In genomic region chr7:21967500-21968099, GRCh38 we compare ENCODE assay signal across 10 cellular contexts. TPM values are rescaled to one million over a fixed set of nuclear protein-coding genes. Genes with fewer than 3 reads are reported as not detected.
A peak's percentile ranks its signal among the peaks of the same experiment; 100 is the strongest.
DNase-seq lines count a peak whose midpoint lies in the region; ATAC-seq lines count a peak whose summit lies in the region.
"Had no signal": no experiment of that assay in that cellular context is flagged by ENCODE, and none has a peak within 500 bp of the region (broad histone marks: within the 10 kb centered on the region; RNA-seq: fewer than 3 reads in every experiment).

No MANE protein-coding gene starts in this region.

- H3K27ac Mint-ChIP-seq in activated naive CD4-positive, alpha-beta T cell treated with anti-CD3 and anti-CD28 coated beads for 36 hours = no peak overlapping the region
- H3K27ac Mint-ChIP-seq in activated naive CD8-positive, alpha-beta T cell treated with anti-CD3 and anti-CD28 coated beads, Interleukin-2, amount 50 U/mL, for 24 hours = no peak overlapping the region
- peak overlapping the region; percentile 0 for H3K27ac Mint-ChIP-seq in stimulated activated naive CD8-positive, alpha-beta T cell treated with anti-CD3 and anti-CD28 coated beads, Interleukin-15, Interleukin-2, amounts not matched to agents 100 ng/mL and 50 ng/mL, for 24 hours

- CTCF ChIA-PET in activated naive CD4-positive, alpha-beta T cell treated with anti-CD3 and anti-CD28 coated beads for 36 hours (lab: Charles Lee) = interaction anchor here (0.6 kb wide), 1 partner anchor 9 kb away, joined by 3 read pairs; no protein-coding TSS in a partner anchor

- peaks cover 9% of the 10 kb centered on the region for H3K4me1 Mint-ChIP-seq in activated naive CD4-positive, alpha-beta T cell treated with anti-CD3 and anti-CD28 coated beads for 36 hours (ENCODE audit: low read depth)
- peaks cover 14% of the 10 kb centered on the region for H3K4me1 Mint-ChIP-seq in activated naive CD8-positive, alpha-beta T cell treated with anti-CD3 and anti-CD28 coated beads, Interleukin-2, amount 50 U/mL, for 24 hours
- peaks cover 20% of the 10 kb centered on the region for H3K4me1 Mint-ChIP-seq in stimulated activated naive CD8-positive, alpha-beta T cell treated with anti-CD3 and anti-CD28 coated beads, Interleukin-15, Interleukin-2, amounts not matched to agents 100 ng/mL and 50 ng/mL, for 24 hours (ENCODE audit: low read depth)

- peak; percentile 46 for DNase-seq in activated naive CD4-positive, alpha-beta T cell treated with anti-CD3 and anti-CD28 coated beads for 36 hours
- no peak for DNase-seq in activated naive CD4-positive, alpha-beta T cell treated with anti-CD3 and anti-CD28 coated beads, Interleukin-2, amount 50 U/mL, for 16 hours
- DNase-seq in NCI-H69 (lab: John Stamatoyannopoulos, UW) = peak; percentile 26
- peak; percentile 16 for DNase-seq in activated naive CD8-positive, alpha-beta T cell treated with anti-CD3 and anti-CD28 coated beads, Interleukin-2, amount 50 U/mL, for 24 hours
- DNase-seq: NCI-H1048 had no signal

- no peak for ATAC-seq in activated naive CD8-positive, alpha-beta T cell treated with anti-CD3 and anti-CD28 coated beads, Interleukin-2, amount 50 U/mL, for 24 hours
- no peak for ATAC-seq in GM18517 (IDR thresholded peaks at IDR 0.05; ENCODE audit: unreplicated experiment)
- no peak for ATAC-seq in HG03196 (IDR thresholded peaks at IDR 0.05; ENCODE audit: unreplicated experiment)
- ATAC-seq in GM21825 (IDR thresholded peaks at IDR 0.05; ENCODE audit: unreplicated experiment) = no peak
- ATAC-seq: left lobe of liver had no signal

- peaks cover 2% of the 10 kb centered on the region for H3K27me3 Mint-ChIP-seq in activated naive CD4-positive, alpha-beta T cell treated with anti-CD3 and anti-CD28 coated beads for 36 hours (ENCODE audit: low read depth)
- peaks cover 6% of the 10 kb centered on the region for H3K27me3 Mint-ChIP-seq in activated naive CD8-positive, alpha-beta T cell treated with anti-CD3 and anti-CD28 coated beads, Interleukin-2, amount 50 U/mL, for 24 hours
- H3K27me3 Mint-ChIP-seq in stimulated activated naive CD8-positive, alpha-beta T cell treated with anti-CD3 and anti-CD28 coated beads, Interleukin-15, Interleukin-2, amounts not matched to agents 100 ng/mL and 50 ng/mL, for 24 hours = no peaks in the 10 kb centered on the region

- no peaks in the 10 kb centered on the region for H3K36me3 Mint-ChIP-seq in activated naive CD4-positive, alpha-beta T cell treated with anti-CD3 and anti-CD28 coated beads for 36 hours (ENCODE audit: low read depth)
- no peaks in the 10 kb centered on the region for H3K36me3 Mint-ChIP-seq in activated naive CD8-positive, alpha-beta T cell treated with anti-CD3 and anti-CD28 coated beads, Interleukin-2, amount 50 U/mL, for 24 hours (ENCODE audit: low read depth)
- no peaks in the 10 kb centered on the region for H3K36me3 Mint-ChIP-seq in stimulated activated naive CD8-positive, alpha-beta T cell treated with anti-CD3 and anti-CD28 coated beads, Interleukin-15, Interleukin-2, amounts not matched to agents 100 ng/mL and 50 ng/mL, for 24 hours (ENCODE audit: low read depth)

- H3K4me3 Mint-ChIP-seq in activated naive CD4-positive, alpha-beta T cell treated with anti-CD3 and anti-CD28 coated beads for 36 hours = no peak overlapping the region
- peak overlapping the region; percentile 21 for H3K4me3 Mint-ChIP-seq in activated naive CD8-positive, alpha-beta T cell treated with anti-CD3 and anti-CD28 coated beads, Interleukin-2, amount 50 U/mL, for 24 hours
- H3K4me3 Mint-ChIP-seq in stimulated activated naive CD8-positive, alpha-beta T cell treated with anti-CD3 and anti-CD28 coated beads, Interleukin-15, Interleukin-2, amounts not matched to agents 100 ng/mL and 50 ng/mL, for 24 hours = no peak overlapping the region

- intact Hi-C loops in activated naive CD4-positive, alpha-beta T cell treated with anti-CD3 and anti-CD28 coated beads for 36 hours (cut with micrococcal nuclease) = no loop called here

- H3K9me3 Mint-ChIP-seq in activated naive CD4-positive, alpha-beta T cell treated with anti-CD3 and anti-CD28 coated beads for 36 hours = no peaks in the 10 kb centered on the region
- H3K9me3 Mint-ChIP-seq in activated naive CD8-positive, alpha-beta T cell treated with anti-CD3 and anti-CD28 coated beads, Interleukin-2, amount 50 U/mL, for 24 hours = no peaks in the 10 kb centered on the region
- no peaks in the 10 kb centered on the region for H3K9me3 Mint-ChIP-seq in stimulated activated naive CD8-positive, alpha-beta T cell treated with anti-CD3 and anti-CD28 coated beads, Interleukin-15, Interleukin-2, amounts not matched to agents 100 ng/mL and 50 ng/mL, for 24 hours

RNA-seq across cellular contexts. Expression of gene CDCA7L, which starts 21.9 kb away (rescaled TPM):
- 100 to 1,000 TPM; 101 to 103 TPM for total RNA-seq in activated naive CD4-positive, alpha-beta T cell treated with anti-CD3 and anti-CD28 coated beads for 36 hours
